Comparison of ENCODE assay signal across 12 cellular contexts in genomic region chr2:88606371-88607030, GRCh38. TPM values are rescaled to one million over a fixed set of nuclear protein-coding genes. Genes with fewer than 3 reads are reported as not detected.
DNase-seq lines count a peak whose midpoint lies in the region; ATAC-seq, FAIRE-seq and TF ChIP-seq lines count a peak whose summit lies in the region.
"Had no signal": no experiment of that assay in that cellular context is flagged by ENCODE, and none has a peak within 500 bp of the region (broad histone marks: within the 10 kb centered on the region; RNA-seq: fewer than 3 reads in every experiment).

No MANE protein-coding gene starts in this region.

- ATAC-seq in GM18517 (IDR thresholded peaks at IDR 0.05; ENCODE audit: unreplicated experiment) (peak; percentile 75), GM21390 (IDR thresholded peaks at IDR 0.05; ENCODE audit: unreplicated experiment) (peak; percentile 77), HG03064 (IDR thresholded peaks at IDR 0.05; ENCODE audit: low read depth, unreplicated experiment) (peak; percentile 75), HepG2 (no peak)

- H3K4me3 ChIP-seq in Peyer's patch = no peak overlapping the region
- no peak overlapping the region for H3K4me3 ChIP-seq in HepG2 (replicated peaks in 1 of 3; ENCODE audit: insufficient read depth in 1 of 3, low read depth in 2 of 3, low read length in 3 of 3)
- H3K4me3 ChIP-seq in HAP-1 = no peak overlapping the region
- H3K4me3 ChIP-seq: vagina had no signal

- H3K9ac ChIP-seq in HepG2 (ENCODE audit: insufficient read depth, low read depth, low read length) = no peak overlapping the region

- H3K27me3 ChIP-seq in Peyer's patch (no peaks in the 10 kb centered on the region), HepG2 (ENCODE audit: control insufficient read depth in 1 of 2, insufficient read depth in 2 of 2, low read length in 2 of 2) (no peaks in the 10 kb centered on the region), HAP-1 (ENCODE audit: low read depth) (no peaks in the 10 kb centered on the region)
- H3K27me3 ChIP-seq: vagina had no signal

- no peaks in the 10 kb centered on the region for H3K4me1 ChIP-seq in Peyer's patch
- no peaks in the 10 kb centered on the region for H3K4me1 ChIP-seq in HepG2 (ENCODE audit: insufficient read depth, low read length)
- peaks cover under 1% of the 10 kb centered on the region for H3K4me1 ChIP-seq in HAP-1

- H3K36me3 ChIP-seq in Peyer's patch = no peaks in the 10 kb centered on the region
- peaks cover 2 to 12% of the 10 kb centered on the region in 2 experiments; a peak in 4 of 5 replicates for H3K36me3 ChIP-seq in HepG2 (replicated peaks in 1 of 2; ENCODE audit: control insufficient read depth in 1 of 2, insufficient read depth in 2 of 2, low read length in 2 of 2)
- no peaks in the 10 kb centered on the region for H3K36me3 ChIP-seq in HAP-1 (replicated peaks)
- H3K36me3 ChIP-seq: vagina had no signal

- no peak for TF ChIP-seq CTCF in Peyer's patch (IDR thresholded peaks at IDR 0.05)
- no peak for TF ChIP-seq CTCF in HepG2 (CRISPR knock-in tag; IDR thresholded peaks at IDR 0.05)

- H3K9me3 ChIP-seq in Peyer's patch (no peaks in the 10 kb centered on the region), HepG2 (ENCODE audit: low read length) (no peaks in the 10 kb centered on the region), HAP-1 (no peaks in the 10 kb centered on the region)
- H3K9me3 ChIP-seq: vagina had no signal

- intact Hi-C loops in HepG2 (cut with micrococcal nuclease; ENCODE audit: unreplicated experiment) = no loop called here

- no peak overlapping the region for H3K4me2 ChIP-seq in HepG2 (ENCODE audit: low read depth, low read length)

- TF ChIP-seq RAD21 in HepG2 (CRISPR knock-in tag; IDR thresholded peaks at IDR 0.05) = no peak

- peaks cover 13% of the 10 kb centered on the region for H3K79me2 ChIP-seq in HepG2 (ENCODE audit: insufficient read depth, low read length)

- peak in 2 of 3 donors; percentile 40 to 59 for DNase-seq in Peyer's patch
- no peak for DNase-seq in HepG2 (ENCODE audit: low spot score)
- DNase-seq in HAP-1 (ENCODE audit: low spot score in 2 of 2) = no peak
- DNase-seq in NCI-H345 (lab: John Stamatoyannopoulos, UW) = no peak
- no peak for DNase-seq in NOMO-1 (lab: John Stamatoyannopoulos, UW; ENCODE audit: unreplicated experiment in 2 of 2)
- DNase-seq: activated CD4-positive, alpha-beta T cell treated with anti-CD3 and anti-CD28 coated beads, Interleukin-2, amount 50 U/mL, for 48 hours; NCI-H1417 treated with DMSO at 0.1 percent for 48 hours; Right ventricle myocardium superior had no signal

- no TSS peak for BruUV-seq in HepG2 (replicated peaks; lab: Mats Ljungman, UMichigan)

- WGBS in HepG2 (ENCODE audit: low lambda C conversion rate) = 91% methylated on average over 3 of the region's 3 CpGs

- no peak for TF ChIP-seq POLR2A in Peyer's patch (IDR thresholded peaks at IDR 0.05)
- TF ChIP-seq POLR2A in HepG2 (IDR thresholded peaks at IDR 0.05; ENCODE audit: insufficient read depth in 1 of 2, low read depth in 2 of 2, low read length in 2 of 2) = no peak

- TF ChIP-seq EP300 in HepG2 (IDR thresholded peaks at IDR 0.05; ENCODE audit: low read depth in 2 of 2, low read length in 2 of 2) = no peak
- no peak for TF ChIP-seq EP300 in HepG2 (CRISPR knock-in tag; IDR thresholded peaks at IDR 0.05; ENCODE audit: borderline replicate concordance)

- in situ Hi-C loops in HepG2 (cut with HindIII; ENCODE audit: extremely low pct_ligation_motif_present, low pct_unique_long_range_greater_than_20kb) (no loop called here), HAP-1 (cut with MboI; ENCODE audit: low sequenced_read_pairs) (no loop called here)

- POLR2A ChIA-PET in HepG2 (lab: Yijun Ruan, JAX) = no interaction called here

- no peaks in the 10 kb centered on the region; the same call in 1 of the 2 replicates for H4K20me1 ChIP-seq in HepG2 (ENCODE audit: insufficient read depth, low read length)

- H3K27ac ChIP-seq in Peyer's patch (peak overlapping the region in 1 of 4 donors; percentile 32), HepG2 (ENCODE audit: extremely low read length, insufficient read depth, low read length) (no peak overlapping the region)
- H3K27ac ChIP-seq: vagina had no signal

- CTCF ChIA-PET in HepG2 (lab: Yijun Ruan, JAX; ENCODE audit: low intra/inter-chr PET ratio, low total read pairs) = no interaction called here

- no peak overlapping the region for H2AFZ ChIP-seq in HepG2 (ENCODE audit: low read length)

- FAIRE-seq in HepG2 (lab: Jason Lieb, UNC) = no peak

TF ChIP-seq in HepG2, 621 proteins besides CTCF, POLR2A, EP300 and RAD21 (continues in another document):
- TF ChIP-seq HNRNPK (IDR thresholded peaks at IDR 0.05; ENCODE audit: low read depth, low read length, poor library complexity, severe bottlenecking) = no peak
- TF ChIP-seq RFX1 (IDR thresholded peaks at IDR 0.05) = no peak
- TF ChIP-seq MXD4 (CRISPR knock-in tag; IDR thresholded peaks at IDR 0.05) = no peak
- TF ChIP-seq ZNF577 (CRISPR knock-in tag; IDR thresholded peaks at IDR 0.05; ENCODE audit: borderline replicate concordance, low read depth) = no peak
- no peak for TF ChIP-seq MIER2 (CRISPR knock-in tag; IDR thresholded peaks at IDR 0.05)
- TF ChIP-seq, protein P1, sequence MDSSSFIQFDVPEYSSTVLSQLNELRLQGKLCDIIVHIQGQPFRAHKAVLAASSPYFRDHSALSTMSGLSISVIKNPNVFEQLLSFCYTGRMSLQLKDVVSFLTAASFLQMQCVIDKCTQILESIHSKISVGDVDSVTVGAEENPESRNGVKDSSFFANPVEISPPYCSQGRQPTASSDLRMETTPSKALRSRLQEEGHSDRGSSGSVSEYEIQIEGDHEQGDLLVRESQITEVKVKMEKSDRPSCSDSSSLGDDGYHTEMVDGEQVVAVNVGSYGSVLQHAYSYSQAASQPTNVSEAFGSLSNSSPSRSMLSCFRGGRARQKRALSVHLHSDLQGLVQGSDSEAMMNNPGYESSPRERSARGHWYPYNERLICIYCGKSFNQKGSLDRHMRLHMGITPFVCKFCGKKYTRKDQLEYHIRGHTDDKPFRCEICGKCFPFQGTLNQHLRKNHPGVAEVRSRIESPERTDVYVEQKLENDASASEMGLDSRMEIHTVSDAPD (CRISPR knock-in tag; IDR thresholded peaks at IDR 0.05) = no peak
- TF ChIP-seq MTF1 (CRISPR knock-in tag; IDR thresholded peaks at IDR 0.05) = no peak
- TF ChIP-seq, protein P2, sequence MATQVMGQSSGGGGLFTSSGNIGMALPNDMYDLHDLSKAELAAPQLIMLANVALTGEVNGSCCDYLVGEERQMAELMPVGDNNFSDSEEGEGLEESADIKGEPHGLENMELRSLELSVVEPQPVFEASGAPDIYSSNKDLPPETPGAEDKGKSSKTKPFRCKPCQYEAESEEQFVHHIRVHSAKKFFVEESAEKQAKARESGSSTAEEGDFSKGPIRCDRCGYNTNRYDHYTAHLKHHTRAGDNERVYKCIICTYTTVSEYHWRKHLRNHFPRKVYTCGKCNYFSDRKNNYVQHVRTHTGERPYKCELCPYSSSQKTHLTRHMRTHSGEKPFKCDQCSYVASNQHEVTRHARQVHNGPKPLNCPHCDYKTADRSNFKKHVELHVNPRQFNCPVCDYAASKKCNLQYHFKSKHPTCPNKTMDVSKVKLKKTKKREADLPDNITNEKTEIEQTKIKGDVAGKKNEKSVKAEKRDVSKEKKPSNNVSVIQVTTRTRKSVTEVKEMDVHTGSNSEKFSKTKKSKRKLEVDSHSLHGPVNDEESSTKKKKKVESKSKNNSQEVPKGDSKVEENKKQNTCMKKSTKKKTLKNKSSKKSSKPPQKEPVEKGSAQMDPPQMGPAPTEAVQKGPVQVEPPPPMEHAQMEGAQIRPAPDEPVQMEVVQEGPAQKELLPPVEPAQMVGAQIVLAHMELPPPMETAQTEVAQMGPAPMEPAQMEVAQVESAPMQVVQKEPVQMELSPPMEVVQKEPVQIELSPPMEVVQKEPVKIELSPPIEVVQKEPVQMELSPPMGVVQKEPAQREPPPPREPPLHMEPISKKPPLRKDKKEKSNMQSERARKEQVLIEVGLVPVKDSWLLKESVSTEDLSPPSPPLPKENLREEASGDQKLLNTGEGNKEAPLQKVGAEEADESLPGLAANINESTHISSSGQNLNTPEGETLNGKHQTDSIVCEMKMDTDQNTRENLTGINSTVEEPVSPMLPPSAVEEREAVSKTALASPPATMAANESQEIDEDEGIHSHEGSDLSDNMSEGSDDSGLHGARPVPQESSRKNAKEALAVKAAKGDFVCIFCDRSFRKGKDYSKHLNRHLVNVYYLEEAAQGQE (IDR thresholded peaks at IDR 0.05; ENCODE audit: borderline replicate concordance in 1 of 2, low read depth in 1 of 2, low read length in 2 of 2) = no peak
- no peak for TF ChIP-seq ZNF747 (CRISPR knock-in tag; IDR thresholded peaks at IDR 0.05; ENCODE audit: borderline replicate concordance)

RNA-seq across cellular contexts. Expression of gene EIF2AK3, which starts 20.8 kb away (rescaled TPM):
- total RNA-seq in Peyer's patch (10 to 100 TPM; 17.1 to 93.3 (median 18.6) TPM), HepG2 (2016; rRNA removed; fragmentation: Illumina TruSeq; extraction: Trizol) (19.3 and 30.6 TPM in 2 replicates)
- total RNA-seq in HepG2 (2016; cell fraction: cytosol; rRNA removed; fragmentation: Illumina TruSeq; extraction: Trizol; ENCODE audit: low read depth) = 1.9 and 4.1 TPM in 2 replicates
- total RNA-seq in HepG2 (2016; cell fraction: insoluble cytoplasmic fraction; rRNA removed; fragmentation: Illumina TruSeq; extraction: Trizol) = 16.3 and 30.3 TPM in 2 replicates
- 5.7 and 7.5 TPM in 2 replicates for total RNA-seq in HepG2 (2016; cell fraction: membrane; rRNA removed; fragmentation: Illumina TruSeq; extraction: Trizol)
- 44.3 and 53.8 TPM in 2 replicates for total RNA-seq in HepG2 (2016; cell fraction: nucleus; rRNA removed; fragmentation: Illumina TruSeq; extraction: Trizol)
- polyA plus RNA-seq in HepG2 (2011; rRNA removed) = 10.3 and 11.6 TPM in 2 replicates
- 5.9 and 10.2 TPM in 2 replicates for polyA plus RNA-seq in HepG2 (2011; cell fraction: cytosol; rRNA removed)
- polyA plus RNA-seq in HepG2 (2011; cell fraction: nucleus; rRNA removed) = 8.8 and 10.0 TPM in 2 replicates
- 16.3 and 19.2 TPM in 2 replicates for polyA plus RNA-seq in HepG2 (2012)
- polyA plus RNA-seq in HepG2 (2016; cell fraction: cytosol; fragmentation: Illumina TruSeq; extraction: Trizol; ENCODE audit: low read depth) = 0.80 and 1.0 TPM in 2 replicates
- 8.4 and 9.4 TPM in 2 replicates for polyA plus RNA-seq in HepG2 (2016; cell fraction: insoluble cytoplasmic fraction; fragmentation: Illumina TruSeq; extraction: Trizol; ENCODE audit: low read depth)
- polyA plus RNA-seq in HepG2 (2016; cell fraction: membrane; fragmentation: Illumina TruSeq; extraction: Trizol; ENCODE audit: low read depth) = 1.9 TPM in 2 replicates
- polyA plus RNA-seq in HepG2 (2016; cell fraction: nucleus; fragmentation: Illumina TruSeq; extraction: Trizol; ENCODE audit: insufficient read depth, low read depth) = 38.2 and 39.9 TPM in 2 replicates
- 5.4 and 6.6 TPM in 2 replicates for polyA minus RNA-seq in HepG2 (2011; rRNA and poly(A)+ RNA removed; ENCODE audit: low replicate concordance)
- polyA minus RNA-seq in HepG2 (2011; cell fraction: cytosol; rRNA and poly(A)+ RNA removed) = 14.1 and 21.9 TPM in 2 replicates
- polyA minus RNA-seq in HepG2 (2011; cell fraction: nucleus; rRNA and poly(A)+ RNA removed) = 34.6 and 44.7 TPM in 2 replicates

Comparison
In these comparisons a context has a peak if more than half of its experiments do, and no peak if none do; other contexts are left out.
1. DNase-seq: peak in Peyer's patch (2 of 3); none in HepG2 (single experiment), HAP-1 (0 of 2), NCI-H345 (single experiment) and NOMO-1 (0 of 2).